ENCODE assay signal across 13 cellular contexts in the genomic region with DNA sequence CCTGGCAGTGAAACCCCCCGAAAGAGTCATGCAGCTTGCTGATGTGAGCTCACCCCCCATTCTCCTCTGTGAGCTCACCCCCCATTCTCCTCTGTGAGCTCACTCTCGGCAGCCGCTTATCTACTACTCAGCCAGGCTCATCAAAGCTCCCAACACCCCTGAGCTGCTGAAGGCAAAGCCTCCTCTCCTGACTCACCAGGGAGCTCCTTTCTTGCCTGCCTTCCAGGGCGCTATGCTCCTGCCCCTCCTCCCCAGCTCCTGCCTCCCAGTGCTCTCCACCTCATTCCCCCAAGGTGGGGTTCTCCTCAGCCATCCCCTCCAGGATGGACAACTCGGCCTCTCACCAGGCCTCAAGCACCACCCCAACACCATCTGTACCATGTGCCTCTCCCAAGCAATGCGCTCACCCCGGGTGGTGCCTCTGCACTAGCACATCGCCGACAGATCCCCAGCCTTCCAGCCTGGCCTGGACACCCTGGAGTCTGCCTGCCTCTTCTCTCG. TPM values are rescaled to one million over a fixed set of nuclear protein-coding genes. Genes with fewer than 3 reads are reported as not detected.
DNase-seq lines count a peak whose midpoint lies in the region; ATAC-seq and TF ChIP-seq lines count a peak whose summit lies in the region.
"Had no signal": no experiment of that assay in that cellular context is flagged by ENCODE, and none has a peak within 500 bp of the region (broad histone marks: within the 10 kb centered on the region; RNA-seq: fewer than 3 reads in every experiment).

No MANE protein-coding gene starts in this region.

- no peaks in the 10 kb centered on the region for H3K9me3 ChIP-seq in smooth muscle cell (replicated peaks; ENCODE audit: low read depth)
- H3K9me3 ChIP-seq: BE2C, lower lobe of right lung had no signal

- H3K27ac ChIP-seq in smooth muscle cell (ENCODE audit: low read depth): peak overlapping the region; percentile 66
- H3K27ac ChIP-seq: lower lobe of right lung had no signal

- peaks cover 73% of the 10 kb centered on the region for H4K20me1 ChIP-seq in smooth muscle cell (ENCODE audit: low read depth)

- no peak for TF ChIP-seq CTCF in epithelial cell of esophagus (IDR thresholded peaks at IDR 0.05; ENCODE audit: insufficient read depth, low read depth, low read length, missing control alignments)
- TF ChIP-seq CTCF in smooth muscle cell (IDR thresholded peaks at IDR 0.05; ENCODE audit: borderline replicate concordance, insufficient read depth, poor library complexity, severe bottlenecking): no peak

- peak overlapping the region; percentile 60 for H3K27ac Mint-ChIP-seq in activated naive CD8-positive, alpha-beta T cell treated with anti-CD3 and anti-CD28 coated beads for 36 hours
- no peak overlapping the region for H3K27ac Mint-ChIP-seq in activated naive CD8-positive, alpha-beta T cell treated with anti-CD3 and anti-CD28 coated beads, Interleukin-2, amount 50 U/mL, for 24 hours

- peaks cover 8% of the 10 kb centered on the region for H3K4me1 Mint-ChIP-seq in activated naive CD8-positive, alpha-beta T cell treated with anti-CD3 and anti-CD28 coated beads for 36 hours
- peaks cover 16% of the 10 kb centered on the region for H3K4me1 Mint-ChIP-seq in activated naive CD8-positive, alpha-beta T cell treated with anti-CD3 and anti-CD28 coated beads, Interleukin-2, amount 50 U/mL, for 24 hours

- no peak overlapping the region for H2AFZ ChIP-seq in smooth muscle cell (ENCODE audit: low read depth)

- no peaks in the 10 kb centered on the region for H3K27me3 ChIP-seq in smooth muscle cell (ENCODE audit: low read depth)
- H3K27me3 ChIP-seq: BE2C had no signal

- H3K4me3 ChIP-seq in epithelial cell of esophagus (ENCODE audit: low read length): no peak overlapping the region
- no peak overlapping the region for H3K4me3 ChIP-seq in smooth muscle cell
- H3K4me3 ChIP-seq: lower lobe of right lung had no signal

- no peaks in the 10 kb centered on the region for H3K27me3 Mint-ChIP-seq in activated naive CD8-positive, alpha-beta T cell treated with anti-CD3 and anti-CD28 coated beads for 36 hours
- no peaks in the 10 kb centered on the region for H3K27me3 Mint-ChIP-seq in activated naive CD8-positive, alpha-beta T cell treated with anti-CD3 and anti-CD28 coated beads, Interleukin-2, amount 50 U/mL, for 24 hours

- WGBS in smooth muscle cell (ENCODE audit: low lambda C conversion rate): 61% methylated on average over 10 of the region's 10 CpGs

- no peak overlapping the region for H3K4me3 Mint-ChIP-seq in activated naive CD8-positive, alpha-beta T cell treated with anti-CD3 and anti-CD28 coated beads for 36 hours
- H3K4me3 Mint-ChIP-seq in activated naive CD8-positive, alpha-beta T cell treated with anti-CD3 and anti-CD28 coated beads, Interleukin-2, amount 50 U/mL, for 24 hours: no peak overlapping the region

- H3K9ac ChIP-seq in smooth muscle cell (ENCODE audit: low read depth): no peak overlapping the region

- no peak for DNase-seq in activated naive CD8-positive, alpha-beta T cell treated with anti-CD3 and anti-CD28 coated beads for 36 hours
- DNase-seq in activated naive CD8-positive, alpha-beta T cell treated with anti-CD3 and anti-CD28 coated beads, Interleukin-2, amount 50 U/mL, for 24 hours: no peak
- DNase-seq in RKO (ENCODE audit: low spot score) (peak; percentile 24), epithelial cell of esophagus (ENCODE audit: low read depth) (peak; percentile 45), smooth muscle cell (lab: John Stamatoyannopoulos, UW; ENCODE audit: unreplicated experiment) (no peak), Ammon's horn (ENCODE audit: low spot score) (no peak), NCI-H748 (lab: John Stamatoyannopoulos, UW; ENCODE audit: unreplicated experiment) (no peak)
- DNase-seq: BE2C, foreskin melanocyte, lower lobe of right lung, NCI-H1092, NCI-H774 had no signal

- peaks cover 7% of the 10 kb centered on the region for H3K36me3 ChIP-seq in smooth muscle cell (ENCODE audit: low read depth)

- peaks cover 11% of the 10 kb centered on the region for H3K4me1 ChIP-seq in smooth muscle cell (ENCODE audit: low read depth)
- H3K4me1 ChIP-seq: BE2C had no signal

- H3F3A ChIP-seq in smooth muscle cell (ENCODE audit: low read depth): peaks cover 7% of the 10 kb centered on the region

- peak overlapping the region; percentile 56 for H3K4me2 ChIP-seq in smooth muscle cell

- peaks cover 14% of the 10 kb centered on the region for H3K36me3 Mint-ChIP-seq in activated naive CD8-positive, alpha-beta T cell treated with anti-CD3 and anti-CD28 coated beads for 36 hours
- peaks cover 49% of the 10 kb centered on the region for H3K36me3 Mint-ChIP-seq in activated naive CD8-positive, alpha-beta T cell treated with anti-CD3 and anti-CD28 coated beads, Interleukin-2, amount 50 U/mL, for 24 hours (ENCODE audit: low read depth)

- ATAC-seq in activated naive CD8-positive, alpha-beta T cell treated with anti-CD3 and anti-CD28 coated beads, Interleukin-2, amount 50 U/mL, for 24 hours: no peak
- ATAC-seq in HG02571 (IDR thresholded peaks at IDR 0.05; ENCODE audit: unreplicated experiment): no peak
- ATAC-seq: lower lobe of right lung had no signal

- H3K79me2 ChIP-seq in smooth muscle cell (ENCODE audit: low read depth): peaks cover 23% of the 10 kb centered on the region

- H3K9me3 Mint-ChIP-seq in activated naive CD8-positive, alpha-beta T cell treated with anti-CD3 and anti-CD28 coated beads for 36 hours: no peaks in the 10 kb centered on the region
- no peaks in the 10 kb centered on the region for H3K9me3 Mint-ChIP-seq in activated naive CD8-positive, alpha-beta T cell treated with anti-CD3 and anti-CD28 coated beads, Interleukin-2, amount 50 U/mL, for 24 hours

RNA-seq across cellular contexts. Expression of a gene that starts 27.7 kb away (rescaled TPM):
- 10 to 100 TPM; 48.1 to 51.1 TPM for total RNA-seq in activated naive CD8-positive, alpha-beta T cell treated with anti-CD3 and anti-CD28 coated beads for 36 hours
- total RNA-seq in smooth muscle cell: 17.9 and 19.4 TPM in 2 replicates
- 25.4 and 28.5 TPM in 2 replicates for polyA plus RNA-seq in smooth muscle cell

RNA-seq across cellular contexts. Expression of a gene that starts 51.7 kb away (rescaled TPM):
- total RNA-seq in activated naive CD8-positive, alpha-beta T cell treated with anti-CD3 and anti-CD28 coated beads for 36 hours: under 1 TPM; 0.29 to 0.36 TPM
- 0.63 and 2.2 TPM in 2 replicates for total RNA-seq in smooth muscle cell
- polyA plus RNA-seq in smooth muscle cell: 0.56 and 0.72 TPM in 2 replicates

RNA-seq across cellular contexts. Expression of a gene that starts 57.0 kb away (rescaled TPM):
- 100 to 1,000 TPM; 103 TPM for total RNA-seq in activated naive CD8-positive, alpha-beta T cell treated with anti-CD3 and anti-CD28 coated beads for 36 hours
- 46.3 and 58.1 TPM in 2 replicates for total RNA-seq in smooth muscle cell
- polyA plus RNA-seq in smooth muscle cell: 52.0 and 60.9 TPM in 2 replicates

RNA-seq across cellular contexts. Expression of a gene that starts 57.1 kb away (rescaled TPM):
- total RNA-seq in activated naive CD8-positive, alpha-beta T cell treated with anti-CD3 and anti-CD28 coated beads for 36 hours: under 1 TPM; 0.19 to 0.26 TPM
- total RNA-seq in smooth muscle cell: 0.67 and 2.6 TPM in 2 replicates
- polyA plus RNA-seq in smooth muscle cell: 1.2 and 3.4 TPM in 2 replicates

Comparison
In these comparisons a context has a peak if more than half of its experiments do, and no peak if none do; other contexts are left out.
1. DNase-seq: peak in RKO (single experiment) and epithelial cell of esophagus (single experiment); none in activated naive CD8-positive, alpha-beta T cell treated with anti-CD3 and anti-CD28 coated beads for 36 hours (single experiment), activated naive CD8-positive, alpha-beta T cell treated with anti-CD3 and anti-CD28 coated beads, Interleukin-2, amount 50 U/mL, for 24 hours (single experiment), smooth muscle cell (single experiment), Ammon's horn (single experiment) and NCI-H748 (single experiment).